In genomic region chr13:44917589-44918322, GRCh38 we compare ENCODE assay signal across 1 cellular context.
A peak's percentile ranks its signal among the peaks of the same experiment; 100 is the strongest.
TF ChIP-seq lines count a peak whose summit lies in the region.

No MANE protein-coding gene starts in this region.

TF ChIP-seq in IMR-90, 13 proteins besides CTCF, POLR2A, EP300 and RAD21 (continued from another document):
- TF ChIP-seq USF2 (IDR thresholded peaks at IDR 0.05; ENCODE audit: low read depth, low read length) (no peak), CHD1 (IDR thresholded peaks at IDR 0.05; ENCODE audit: low read depth, low read length) (no peak; the same call in 1 of the 2 replicates), FOS (IDR thresholded peaks at IDR 0.05; ENCODE audit: low read depth, low read length) (peak; percentile 95), MAZ (IDR thresholded peaks at IDR 0.05; ENCODE audit: borderline replicate concordance, low read depth, low read length) (peak; percentile 54; the same call in 1 of the 2 replicates), MXI1 (IDR thresholded peaks at IDR 0.05; ENCODE audit: borderline replicate concordance, low read depth, low read length) (0 out of 2 replicates have a peak, but pooled peaks have one; percentile 62), SMC3 (IDR thresholded peaks at IDR 0.05; ENCODE audit: low read depth, low read length) (peak; percentile 38), RCOR1 (IDR thresholded peaks at IDR 0.05; ENCODE audit: insufficient replicate concordance, low read length) (peak; percentile 53), CEBPB (IDR thresholded peaks at IDR 0.05; ENCODE audit: low read depth, low read length) (no peak), RFX5 (IDR thresholded peaks at IDR 0.05; ENCODE audit: low read depth, low read length) (no peak)
